ENCODE assay signal across 13 cellular contexts in the genomic region with DNA sequence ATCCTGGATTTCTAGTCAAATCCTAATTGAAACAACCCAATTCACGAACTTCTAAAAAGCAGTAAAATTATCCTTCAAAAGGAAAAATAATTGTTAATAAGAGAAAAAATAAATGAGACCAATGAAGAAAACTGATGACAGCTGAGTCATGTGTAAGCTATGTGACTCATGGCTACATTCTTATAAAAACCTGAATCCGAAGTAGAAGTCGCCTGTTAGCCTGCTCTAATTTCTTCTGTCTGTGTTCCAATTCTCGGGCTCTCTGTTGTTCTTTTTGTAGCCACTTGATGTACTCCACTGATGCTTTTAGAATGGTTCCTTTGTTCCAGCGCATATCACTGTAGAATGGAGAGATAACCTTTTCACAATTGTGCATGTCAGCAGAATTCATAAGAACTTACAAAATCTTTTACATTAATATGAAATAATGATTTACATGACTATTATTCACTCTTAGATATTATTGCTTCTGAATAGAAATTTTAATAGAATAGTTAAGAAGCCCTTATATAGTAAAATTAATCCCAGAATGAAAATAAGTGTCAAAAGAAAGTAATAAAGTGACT.
A peak's percentile ranks its signal among the peaks of the same experiment; 100 is the strongest.
DNase-seq lines count a peak whose midpoint lies in the region; ATAC-seq and TF ChIP-seq lines count a peak whose summit lies in the region.
"Had no signal": no experiment of that assay in that cellular context is flagged by ENCODE, and none has a peak within 500 bp of the region (broad histone marks: within the 10 kb centered on the region; RNA-seq: fewer than 3 reads in every experiment).

No MANE protein-coding gene starts in this region.

- peaks cover 8 to 24% of the 10 kb centered on the region in 2 donors for H3K4me1 ChIP-seq in thyroid gland
- H3K4me1 ChIP-seq: transverse colon had no signal

- TF ChIP-seq CTCF in foreskin fibroblast (IDR thresholded peaks at IDR 0.05; ENCODE audit: low read depth, low read length) (no peak), thyroid gland (IDR thresholded peaks at IDR 0.05) (peak in 1 of 6 experiments; percentile 8)

- H3K4me3 ChIP-seq in foreskin fibroblast (ENCODE audit: low read depth in 1 of 2, low read length in 2 of 2) (no peak overlapping the region), thyroid gland (replicated peaks in 1 of 3) (no peak overlapping the region)
- H3K4me3 ChIP-seq: transverse colon had no signal

- in situ Hi-C loops in SK-MEL-5 (cut with HindIII; ENCODE audit: low pct_unique_long_range_greater_than_20kb, low sequenced_read_pairs): no loop called here

- 32 to 40% methylated on average over 5 of the region's 5 CpGs for WGBS in thyroid gland, 2 donors

- TF ChIP-seq POLR2A in thyroid gland (IDR thresholded peaks at IDR 0.05): no peak

- no peaks in the 10 kb centered on the region for H3K9me3 ChIP-seq in thyroid gland
- H3K9me3 ChIP-seq: transverse colon had no signal

- H3K36me3 ChIP-seq in thyroid gland: no peaks in the 10 kb centered on the region
- H3K36me3 ChIP-seq: transverse colon had no signal

- no peak for ATAC-seq in GM18870 (IDR thresholded peaks at IDR 0.05; ENCODE audit: unreplicated experiment)
- no peak for ATAC-seq in GM18519 (IDR thresholded peaks at IDR 0.05; ENCODE audit: low FRiP score, unreplicated experiment)
- ATAC-seq: left lobe of liver had no signal

- H3K27ac ChIP-seq in thyroid gland: peak overlapping the region; percentile 59 to 63 (median 60)
- H3K27ac ChIP-seq: transverse colon had no signal

- DNase-seq in HCEC 1CT (peak; percentile 16), SK-MEL-5 (ENCODE audit: low read depth, low spot score) (peak; percentile 34), foreskin fibroblast (peak; percentile 11 to 51), thyroid gland (peak; percentile 7 to 9), activated gamma-delta T cell treated with Interleukin-2 at 50 U/mL for 16 hours (no peak)
- DNase-seq: activated effector memory CD4-positive, alpha-beta T cell treated with anti-CD3 and anti-CD28 coated beads, Interleukin-2, amount 50 U/mL, for 16 hours; COR-L47; NCI-H2171 treated with DMSO at 0.1 percent for 48 hours; stimulated activated CD4-positive, alpha-beta T cell treated with anti-CD3 and anti-CD28 coated beads, Interleukin-2, amount 100 ng/mL, for 24 hours; transverse colon had no signal

- H3K27me3 ChIP-seq in thyroid gland: no peaks in the 10 kb centered on the region
- H3K27me3 ChIP-seq: transverse colon had no signal

- intact Hi-C loops in thyroid gland (cut with DNase I): no loop called here
